In the genomic region with DNA sequence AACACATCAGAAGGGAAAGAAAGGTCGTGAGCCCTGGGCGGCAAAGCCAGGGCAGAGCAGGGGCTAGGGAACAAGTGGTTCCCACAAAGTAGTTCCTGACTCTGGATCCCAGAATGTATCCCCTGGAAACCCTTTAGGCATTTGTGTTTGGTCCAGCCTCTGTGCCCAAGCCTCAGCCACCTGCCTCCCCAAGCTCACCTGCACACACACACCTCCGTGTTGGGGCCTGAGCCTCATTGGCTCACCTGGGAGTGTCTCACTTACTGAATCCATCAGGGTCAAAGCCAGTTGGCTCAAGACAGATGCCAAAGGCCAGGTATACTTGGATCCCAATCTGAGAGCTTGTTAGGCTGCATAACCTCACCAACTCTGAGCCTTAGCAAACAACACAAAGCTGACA, we compare ENCODE assay signal across 15 cellular contexts. TPM values are rescaled to one million over a fixed set of nuclear protein-coding genes. Genes with fewer than 3 reads are reported as not detected.
"Had no signal": no experiment of that assay in that cellular context is flagged by ENCODE, and none has a peak within 500 bp of the region (broad histone marks: within the 10 kb centered on the region; RNA-seq: fewer than 3 reads in every experiment).

No MANE protein-coding gene starts in this region.

RNA-seq across cellular contexts. Expression of gene KCNJ18, which starts 54.1 kb away (rescaled TPM):
- total RNA-seq: activated B cell treated with CpG ODN at 0.5 μM for 24 hours; activated CD4-positive, alpha-beta memory T cell treated with anti-CD3 and anti-CD28 coated beads for 36 hours; activated CD4-positive, alpha-beta memory T cell treated with anti-CD3 and anti-CD28 coated beads, Interleukin-2, amount 10 ng/mL, durations not matched to agents 7 days and 5 days; activated CD4-positive, alpha-beta T cell treated with anti-CD3 and anti-CD28 coated beads for 36 hours; activated CD4-positive, alpha-beta T cell treated with anti-CD3 and anti-CD28 coated beads, Interleukin-2, amount 10 ng/mL, durations not matched to agents 24 days and 14 days; activated CD4-positive, alpha-beta T cell treated with anti-CD3 and anti-CD28 coated beads, Interleukin-2, amount 10 ng/mL, durations not matched to agents 7 days and 5 days; activated CD8-positive, alpha-beta memory T cell treated with anti-CD3 and anti-CD28 coated beads for 36 hours; activated CD8-positive, alpha-beta memory T cell treated with anti-CD3 and anti-CD28 coated beads, Interleukin-2, amount 10 ng/mL, durations not matched to agents 7 days and 5 days; activated CD8-positive, alpha-beta T cell treated with anti-CD3 and anti-CD28 coated beads for 36 hours; activated CD8-positive, alpha-beta T cell treated with anti-CD3 and anti-CD28 coated beads, Interleukin-2, amount 10 ng/mL, durations not matched to agents 7 days and 5 days; T-cell; T-helper 1 cell treated with Interleukin-12 subunit alpha and Interleukin-12 subunit beta and Interleukin-4 antibody, amounts not matched to agents 30 ng/mL and 1 ng/mL, for 36 hours; T-helper 17 cell; T-helper 2 cell treated with Interferon-gamma antibody and Interleukin-4, amounts not matched to agents 100 ng/mL and 5 ng/mL, for 36 hours; WTC11 had no signal
